1 cellular context compared by ENCODE assay signal in genomic region chr9:137494104-137494544, GRCh38.
TF ChIP-seq lines count a peak whose summit lies in the region.

No MANE protein-coding gene starts in this region.

TF ChIP-seq in K562, 482 proteins besides CTCF, POLR2A, EP300 and RAD21 (continued from another document and continues in another):
- no peak for TF ChIP-seq TRIM25 (IDR thresholded peaks at IDR 0.05; ENCODE audit: borderline replicate concordance)
- no peak for TF ChIP-seq PHB (CRISPR knock-in tag; IDR thresholded peaks at IDR 0.05)
- TF ChIP-seq BACH1 (tag; IDR thresholded peaks at IDR 0.05) = no peak
- TF ChIP-seq ZNF586 (CRISPR knock-in tag; conservative IDR thresholded peaks at IDR 0.05) = no peak
- no peak for TF ChIP-seq CEBPG (CRISPR knock-in tag; IDR thresholded peaks at IDR 0.05)
- TF ChIP-seq CEBPG (tag; conservative IDR thresholded peaks at IDR 0.05 in 1 of 2, IDR thresholded peaks at IDR 0.05 in 1 of 2) = no peak
- TF ChIP-seq AFF1 (IDR thresholded peaks at IDR 0.05; ENCODE audit: low read depth in 1 of 2, partially characterized antibody in 2 of 2) = no peak
- TF ChIP-seq ZNF764 (CRISPR knock-in tag; IDR thresholded peaks at IDR 0.05; ENCODE audit: low read depth) = no peak
- peak; percentile 54 for TF ChIP-seq MEIS2 (IDR thresholded peaks at IDR 0.05; ENCODE audit: partially characterized antibody)
- TF ChIP-seq CC2D1A (IDR thresholded peaks at IDR 0.05) = no peak
- TF ChIP-seq HBP1 (CRISPR knock-in tag; IDR thresholded peaks at IDR 0.05) = no peak
- no peak for TF ChIP-seq L3MBTL2 (IDR thresholded peaks at IDR 0.05)
- peak; percentile 43; the same call in 1 of the 2 replicates for TF ChIP-seq CBFA2T3 (IDR thresholded peaks at IDR 0.05)
- no peak for TF ChIP-seq NFRKB (IDR thresholded peaks at IDR 0.05; ENCODE audit: low read depth)
- no peak for TF ChIP-seq ZBTB2 (IDR thresholded peaks at IDR 0.05)
- no peak for TF ChIP-seq SMAD3 (CRISPR knock-in tag; conservative IDR thresholded peaks at IDR 0.05)
- TF ChIP-seq MCM2 (IDR thresholded peaks at IDR 0.05; ENCODE audit: low read depth) = no peak
- no peak for TF ChIP-seq NCOA1 (IDR thresholded peaks at IDR 0.05; ENCODE audit: low read depth)
- TF ChIP-seq ZNF76 (CRISPR knock-in tag; IDR thresholded peaks at IDR 0.05; ENCODE audit: borderline replicate concordance) = no peak
- peak; percentile 53; the same call in 1 of the 2 replicates for TF ChIP-seq ETV5 (CRISPR knock-in tag; IDR thresholded peaks at IDR 0.05; ENCODE audit: low read depth)
- no peak for TF ChIP-seq ZNF740 (CRISPR knock-in tag; IDR thresholded peaks at IDR 0.05)
- no peak for TF ChIP-seq ZNF740 (tag; IDR thresholded peaks at IDR 0.05)
- no peak for TF ChIP-seq RFX5 (IDR thresholded peaks at IDR 0.05; ENCODE audit: low read depth, low read length)
- TF ChIP-seq ZBTB26 (CRISPR knock-in tag; IDR thresholded peaks at IDR 0.05) = no peak
- TF ChIP-seq MYNN (IDR thresholded peaks at IDR 0.05) = no peak
- TF ChIP-seq MYNN (CRISPR knock-in tag; IDR thresholded peaks at IDR 0.05) = no peak
- TF ChIP-seq ETV1 (tag; conservative IDR thresholded peaks at IDR 0.05; ENCODE audit: low read depth) = no peak
- no peak for TF ChIP-seq BCL6 (CRISPR knock-in tag; IDR thresholded peaks at IDR 0.05)
- 0 out of 2 replicates have a peak, but pooled peaks have one; percentile 39 for TF ChIP-seq SUPT5H (IDR thresholded peaks at IDR 0.05)
- TF ChIP-seq TCF7L2 (IDR thresholded peaks at IDR 0.05; ENCODE audit: low read depth, low read length) = no peak
- TF ChIP-seq ZKSCAN3 (CRISPR knock-in tag; IDR thresholded peaks at IDR 0.05) = no peak
- TF ChIP-seq ARID1B (IDR thresholded peaks at IDR 0.05) = 0 out of 2 replicates have a peak, but pooled peaks have one; percentile 21
- TF ChIP-seq ATF2 (CRISPR knock-in tag; IDR thresholded peaks at IDR 0.05) = no peak
- no peak for TF ChIP-seq XRCC4 (IDR thresholded peaks at IDR 0.05; ENCODE audit: extremely low read depth, insufficient read depth, insufficient read length)
- TF ChIP-seq ZC3H8 (IDR thresholded peaks at IDR 0.05) = no peak
- no peak for TF ChIP-seq ZNF431 (CRISPR knock-in tag; IDR thresholded peaks at IDR 0.05)
- no peak for TF ChIP-seq POLR2AphosphoS5 (IDR thresholded peaks at IDR 0.05; ENCODE audit: control insufficient read depth, insufficient read depth, low read depth, low read length)
- TF ChIP-seq ZNF3 (CRISPR knock-in tag; IDR thresholded peaks at IDR 0.05) = no peak
- TF ChIP-seq ZNF507 (tag; conservative IDR thresholded peaks at IDR 0.05) = no peak
- TF ChIP-seq NCOR1 (IDR thresholded peaks at IDR 0.05) = no peak
- 0 out of 2 replicates have a peak, but pooled peaks have one; percentile 20 for TF ChIP-seq JUND (IDR thresholded peaks at IDR 0.05; ENCODE audit: borderline replicate concordance, low read depth, low read length)
- TF ChIP-seq JUND (tag; IDR thresholded peaks at IDR 0.05; ENCODE audit: borderline replicate concordance, low read depth, low read length) = no peak; the same call in 2 of the 3 replicates
- no peak for TF ChIP-seq MCM7 (IDR thresholded peaks at IDR 0.05)
- no peak for TF ChIP-seq FOXJ2 (tag; IDR thresholded peaks at IDR 0.05)
- no peak for TF ChIP-seq ZC3H11A (IDR thresholded peaks at IDR 0.05; ENCODE audit: low read depth, low read length)
- no peak for TF ChIP-seq ELK3 (CRISPR knock-in tag; IDR thresholded peaks at IDR 0.05)
- TF ChIP-seq HLTF (IDR thresholded peaks at IDR 0.05) = no peak
- TF ChIP-seq ZNF384 (IDR thresholded peaks at IDR 0.05; ENCODE audit: low read depth, low read length) = no peak
- TF ChIP-seq SMARCA4 (IDR thresholded peaks at IDR 0.05) = no peak
- TF ChIP-seq ARID3A (IDR thresholded peaks at IDR 0.05; ENCODE audit: borderline replicate concordance, low read depth, low read length) = no peak
- TF ChIP-seq ZZZ3 (IDR thresholded peaks at IDR 0.05) = no peak
- TF ChIP-seq BDP1 (IDR thresholded peaks at IDR 0.05; ENCODE audit: insufficient read depth, insufficient read length) = no peak
- TF ChIP-seq NRF1 (conservative IDR thresholded peaks at IDR 0.05 in 1 of 2, IDR thresholded peaks at IDR 0.05 in 1 of 2) = peak; percentile 30 to 52; a peak in 3 of 4 replicates
- TF ChIP-seq HNRNPL (IDR thresholded peaks at IDR 0.05; ENCODE audit: low read depth, low read length) = no peak
- no peak for TF ChIP-seq TFAM (CRISPR knock-in tag; conservative IDR thresholded peaks at IDR 0.05)
